ENCODE assay signal across 8 cellular contexts in the genomic region with DNA sequence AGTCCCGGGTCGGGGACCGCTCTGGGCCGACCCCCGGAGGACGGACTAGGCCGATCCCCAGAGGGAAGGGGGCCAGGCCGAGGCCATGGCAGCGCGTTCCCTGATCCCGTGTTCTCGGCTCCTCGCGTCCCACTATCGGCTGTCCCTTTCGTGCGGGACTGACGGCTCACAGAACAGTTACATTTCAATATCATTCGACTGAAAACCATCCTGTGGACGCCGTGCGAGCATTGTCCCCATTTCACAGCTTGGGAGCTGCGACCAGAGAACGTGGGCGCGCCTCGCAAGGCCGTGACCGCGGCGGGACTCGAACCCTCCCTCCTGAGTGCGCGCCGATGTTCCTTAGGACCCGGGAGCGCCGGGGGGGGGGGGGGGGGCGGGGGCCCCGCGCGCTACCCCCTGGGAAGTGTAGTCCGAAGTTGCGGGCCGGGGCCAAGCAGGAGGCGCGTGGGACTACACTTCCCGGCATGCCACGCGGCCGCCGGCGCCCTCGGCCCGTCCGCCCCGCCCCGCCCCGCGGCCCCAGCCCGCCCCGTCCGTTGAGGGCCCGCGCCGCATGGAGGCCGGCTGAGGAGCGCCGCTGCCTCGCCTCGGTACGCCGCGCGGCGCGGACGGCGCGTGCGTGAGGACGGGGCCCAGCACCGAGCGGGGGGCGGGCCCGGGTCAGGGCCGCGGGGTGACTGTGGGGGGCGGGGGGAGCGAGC. TPM values are rescaled to one million over a fixed set of nuclear protein-coding genes. Genes with fewer than 3 reads are reported as not detected.
DNase-seq lines count a peak whose midpoint lies in the region; ATAC-seq and TF ChIP-seq lines count a peak whose summit lies in the region.

A gene with protein sequence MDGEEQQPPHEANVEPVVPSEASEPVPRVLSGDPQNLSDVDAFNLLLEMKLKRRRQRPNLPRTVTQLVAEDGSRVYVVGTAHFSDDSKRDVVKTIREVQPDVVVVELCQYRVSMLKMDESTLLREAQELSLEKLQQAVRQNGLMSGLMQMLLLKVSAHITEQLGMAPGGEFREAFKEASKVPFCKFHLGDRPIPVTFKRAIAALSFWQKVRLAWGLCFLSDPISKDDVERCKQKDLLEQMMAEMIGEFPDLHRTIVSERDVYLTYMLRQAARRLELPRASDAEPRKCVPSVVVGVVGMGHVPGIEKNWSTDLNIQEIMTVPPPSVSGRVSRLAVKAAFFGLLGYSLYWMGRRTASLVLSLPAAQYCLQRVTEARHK (plus strand): TSS at position 530 of the 704 bp plus-strand sequence. CDS start 7,148 bp downstream, outside the sequence.

- H3K27ac ChIP-seq in mesendoderm (ENCODE audit: low read depth, low read length): no peak within 1 kb of the TSS

- no peak within 1 kb of the TSS for H4K8ac ChIP-seq in mesendoderm (ENCODE audit: low read depth, low read length)

- no peak within 1 kb of the TSS for H2BK15ac ChIP-seq in mesendoderm (replicated peaks; ENCODE audit: low read depth)

- H3K79me2 ChIP-seq in mesendoderm (ENCODE audit: control insufficient read depth, insufficient read depth, low read length): peaks cover 8% of the 10 kb centered on the region

- H3K36me3 ChIP-seq in NT2/D1 (ENCODE audit: insufficient read depth, insufficient read length, low read length) (peaks cover 11% of the 10 kb centered on the region), endocrine pancreas (ENCODE audit: control insufficient read depth, insufficient read depth, low read length) (no peaks in the 10 kb centered on the region), mesendoderm (ENCODE audit: control insufficient read depth, insufficient read depth, low read length) (no peaks in the 10 kb centered on the region)

- no peak within 1 kb of the TSS for H2BK5ac ChIP-seq in mesendoderm (ENCODE audit: low read length)

- no peak within 1 kb of the TSS for H2BK120ac ChIP-seq in mesendoderm (ENCODE audit: low read depth, low read length)

- H3K4me1 ChIP-seq in NT2/D1 (ENCODE audit: insufficient read depth, insufficient read length) (peaks cover 12% of the 10 kb centered on the region), endocrine pancreas (ENCODE audit: control insufficient read depth, insufficient read depth, low read length) (no peaks in the 10 kb centered on the region), mesendoderm (ENCODE audit: control insufficient read depth, low read depth, low read length) (peaks cover 2% of the 10 kb centered on the region)

- H3K4ac ChIP-seq in mesendoderm (ENCODE audit: low read depth, low read length): peak within 1 kb of the TSS; percentile 87

- H3K23ac ChIP-seq in mesendoderm (ENCODE audit: low read length): peak within 1 kb of the TSS; percentile 89

- H4K5ac ChIP-seq in mesendoderm (ENCODE audit: low read length): no peak within 1 kb of the TSS

- peak within 1 kb of the TSS; percentile 85 for H3K4me2 ChIP-seq in mesendoderm (ENCODE audit: low read length)

- H3K56ac ChIP-seq in mesendoderm (ENCODE audit: low read length): peak within 1 kb of the TSS; percentile 91

- peak within 1 kb of the TSS; percentile 79 for H3K4me3 ChIP-seq in NT2/D1 (ENCODE audit: insufficient read length, low read depth)
- no peak within 1 kb of the TSS for H3K4me3 ChIP-seq in endocrine pancreas (ENCODE audit: control insufficient read depth, insufficient read depth, low read length)
- H3K4me3 ChIP-seq in mesendoderm (ENCODE audit: low read length): peak within 1 kb of the TSS; percentile 64

- peaks cover 6% of the 10 kb centered on the region for H3K79me1 ChIP-seq in mesendoderm (ENCODE audit: low read length)

- H3K9ac ChIP-seq in NT2/D1 (ENCODE audit: insufficient read length, low read depth) (peak within 1 kb of the TSS; percentile 87), endocrine pancreas (ENCODE audit: control insufficient read depth, insufficient read depth, low read length) (peak within 1 kb of the TSS; percentile 86), mesendoderm (ENCODE audit: low read length) (peak within 1 kb of the TSS; percentile 88)

- H3K9me3 ChIP-seq in NT2/D1 (ENCODE audit: insufficient read depth, low read length): no peaks in the 10 kb centered on the region
- no peaks in the 10 kb centered on the region for H3K9me3 ChIP-seq in endocrine pancreas (ENCODE audit: control insufficient read depth, low read length)

- H3K27me3 ChIP-seq in NT2/D1 (ENCODE audit: insufficient read depth, insufficient read length) (no peaks in the 10 kb centered on the region), endocrine pancreas (ENCODE audit: control insufficient read depth, insufficient read depth, low read length) (no peaks in the 10 kb centered on the region), mesendoderm (ENCODE audit: insufficient read depth, low read length, poor library complexity) (no peaks in the 10 kb centered on the region)

- H2AK5ac ChIP-seq in mesendoderm (ENCODE audit: low read length): no peak within 1 kb of the TSS

- H3K18ac ChIP-seq in mesendoderm (ENCODE audit: low read length): peak within 1 kb of the TSS; percentile 66

- peak; percentile 47 for ATAC-seq in HG03280 (IDR thresholded peaks at IDR 0.05; ENCODE audit: unreplicated experiment)
- no peak for ATAC-seq in GM21515 (IDR thresholded peaks at IDR 0.05; ENCODE audit: unreplicated experiment)

- WGBS in mesendoderm (ENCODE audit: extremely low coverage, insufficient coverage, low lambda C conversion rate): no CpG with 5 or more reads among the region's 90 CpGs

- DNase-seq in NT2/D1 (ENCODE audit: low read depth, low spot score): peak; percentile 48
- DNase-seq in activated CD8-positive, alpha-beta memory T cell treated with anti-CD3 and anti-CD28 coated beads, Interleukin-2, amount 50 U/mL, for 1 hour (ENCODE audit: extremely low read depth): peak; percentile 77
- peak; percentile 93 for DNase-seq in mesendoderm
- peak; percentile 75 for DNase-seq in stimulated activated CD8-positive, alpha-beta memory T cell treated with anti-CD3 and anti-CD28 coated beads, Interleukin-12 subunit alpha, Interleukin-12 subunit beta, amount 100 ng/mL, for 1 hour (ENCODE audit: low read depth)

- TF ChIP-seq POLR2A in GM10847 (IDR thresholded peaks at IDR 0.05; ENCODE audit: extremely low read depth, insufficient read length): peak; percentile 66

RNA-seq across cellular contexts. Expression of the gene that starts here (rescaled TPM):
- 34.7 TPM for polyA plus RNA-seq in mesendoderm (2013, experiment 1 of 2)
- polyA plus RNA-seq in mesendoderm (2013, experiment 2 of 2): 35.7 TPM
